In the genomic region with DNA sequence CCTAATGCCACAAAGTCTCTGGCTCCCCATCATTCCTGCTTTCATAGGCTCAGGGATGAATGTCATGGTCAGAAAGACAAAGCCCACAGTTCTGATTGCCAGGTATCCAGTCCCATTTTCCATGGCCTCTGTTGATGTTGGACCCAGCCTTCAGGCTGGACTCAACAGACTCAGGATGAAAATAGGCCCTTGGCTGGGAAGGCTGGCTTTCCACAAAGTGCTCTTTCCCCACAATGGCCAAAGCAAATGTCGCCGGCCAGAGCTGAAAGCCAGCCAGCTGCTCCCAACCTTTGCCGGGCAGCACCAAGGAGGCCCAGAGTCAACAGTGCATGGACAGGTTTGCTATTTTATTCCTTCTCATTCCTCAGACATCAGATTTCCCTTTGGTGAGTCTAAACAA, we compare ENCODE assay signal across 31 cellular contexts.
"Had no signal": no experiment of that assay in that cellular context is flagged by ENCODE, and none has a peak within 500 bp of the region (broad histone marks: within the 10 kb centered on the region; RNA-seq: fewer than 3 reads in every experiment).

No MANE protein-coding gene starts in this region.

- H3K27ac Mint-ChIP-seq: naive thymus-derived CD8-positive, alpha-beta T cell; natural killer cell treated with Interleukin-12 subunit alpha and Interleukin-12 subunit beta and Interleukin-15 and Interleukin-18, amount 100 ng/mL, for 72 hours; nephron progenitor cell; progenitor cell of endocrine pancreas; stimulated activated effector memory CD8-positive, alpha-beta T cell treated with anti-CD3 and anti-CD28 coated beads, Interleukin-12 subunit alpha, Interleukin-12 subunit beta, amount 100 ng/mL, for 72 hours; stimulated activated naive B cell treated with anti-CD40 and anti-IgM and Interleukin-4, amounts not matched to agents 10 μg/mL and 1 μg/mL and 100 μg/mL, for 72 hours; stimulated activated naive CD8-positive, alpha-beta T cell treated with anti-CD3 and anti-CD28 coated beads, Interleukin-15, Interleukin-2, amounts not matched to agents 100 ng/mL and 50 ng/mL, for 24 hours; type B pancreatic cell had no signal

- H3K79me2 ChIP-seq: parathyroid adenoma had no signal

- H3K9me3 Mint-ChIP-seq: naive thymus-derived CD8-positive, alpha-beta T cell; natural killer cell treated with Interleukin-12 subunit alpha and Interleukin-12 subunit beta and Interleukin-15 and Interleukin-18, amount 100 ng/mL, for 72 hours; stimulated activated effector memory CD8-positive, alpha-beta T cell treated with anti-CD3 and anti-CD28 coated beads, Interleukin-12 subunit alpha, Interleukin-12 subunit beta, amount 100 ng/mL, for 72 hours; stimulated activated naive B cell treated with anti-CD40 and anti-IgM and Interleukin-4, amounts not matched to agents 10 μg/mL and 1 μg/mL and 100 μg/mL, for 72 hours; stimulated activated naive CD8-positive, alpha-beta T cell treated with anti-CD3 and anti-CD28 coated beads, Interleukin-15, Interleukin-2, amounts not matched to agents 100 ng/mL and 50 ng/mL, for 24 hours; type B pancreatic cell had no signal

- H3K4me1 Mint-ChIP-seq: naive B cell; naive thymus-derived CD8-positive, alpha-beta T cell; nephron progenitor cell; stimulated activated effector memory CD8-positive, alpha-beta T cell treated with anti-CD3 and anti-CD28 coated beads, Interleukin-12 subunit alpha, Interleukin-12 subunit beta, amount 100 ng/mL, for 72 hours; stimulated activated naive B cell treated with anti-CD40 and anti-IgM and Interleukin-4, amounts not matched to agents 10 μg/mL and 1 μg/mL and 100 μg/mL, for 72 hours had no signal

- H3K27me3 Mint-ChIP-seq: naive B cell; progenitor cell of endocrine pancreas; stimulated activated naive B cell treated with anti-CD40 and anti-IgM and Interleukin-4, amounts not matched to agents 10 μg/mL and 1 μg/mL and 100 μg/mL, for 72 hours; type B pancreatic cell had no signal

- H3K4me1 ChIP-seq: parathyroid adenoma, psoas muscle, right lobe of liver, sigmoid colon, stomach, thyroid gland, transverse colon, upper lobe of right lung, uterus had no signal

- H3K9ac ChIP-seq: parathyroid adenoma had no signal

- H3K27me3 ChIP-seq: neutrophil, ovary, right lobe of liver, sigmoid colon, thyroid gland, transverse colon, upper lobe of right lung, uterus had no signal

- H3K36me3 Mint-ChIP-seq: naive B cell; naive thymus-derived CD8-positive, alpha-beta T cell; natural killer cell treated with Interleukin-12 subunit alpha and Interleukin-12 subunit beta and Interleukin-15 and Interleukin-18, amount 100 ng/mL, for 72 hours; stimulated activated effector memory CD8-positive, alpha-beta T cell treated with anti-CD3 and anti-CD28 coated beads, Interleukin-12 subunit alpha, Interleukin-12 subunit beta, amount 100 ng/mL, for 72 hours; stimulated activated naive B cell treated with anti-CD40 and anti-IgM and Interleukin-4, amounts not matched to agents 10 μg/mL and 1 μg/mL and 100 μg/mL, for 72 hours; type B pancreatic cell had no signal

- ATAC-seq: naive thymus-derived CD8-positive, alpha-beta T cell; natural killer cell treated with Interleukin-12 subunit alpha and Interleukin-12 subunit beta and Interleukin-15 and Interleukin-18, amount 100 ng/mL, for 72 hours; psoas muscle; right cardiac atrium; right lobe of liver; stimulated activated effector memory CD8-positive, alpha-beta T cell treated with anti-CD3 and anti-CD28 coated beads, Interleukin-12 subunit alpha, Interleukin-12 subunit beta, amount 100 ng/mL, for 72 hours; stimulated activated naive B cell treated with anti-CD40 and anti-IgM and Interleukin-4, amounts not matched to agents 10 μg/mL and 1 μg/mL and 100 μg/mL, for 72 hours; upper lobe of right lung had no signal

- H3K9me3 ChIP-seq: neutrophil, ovary, psoas muscle, right lobe of liver, sigmoid colon, stomach, thoracic aorta, thyroid gland, transverse colon, upper lobe of right lung, uterus had no signal

- H2AFZ ChIP-seq: parathyroid adenoma had no signal

- H3K36me3 ChIP-seq: neutrophil, ovary, right lobe of liver, sigmoid colon, stomach, thoracic aorta, thyroid gland, transverse colon, upper lobe of right lung, uterus had no signal

- H3K4me3 Mint-ChIP-seq: naive B cell; naive thymus-derived CD8-positive, alpha-beta T cell; natural killer cell treated with Interleukin-12 subunit alpha and Interleukin-12 subunit beta and Interleukin-15 and Interleukin-18, amount 100 ng/mL, for 72 hours; nephron progenitor cell; neural crest cell; stimulated activated effector memory CD8-positive, alpha-beta T cell treated with anti-CD3 and anti-CD28 coated beads, Interleukin-12 subunit alpha, Interleukin-12 subunit beta, amount 100 ng/mL, for 72 hours; stimulated activated naive B cell treated with anti-CD40 and anti-IgM and Interleukin-4, amounts not matched to agents 10 μg/mL and 1 μg/mL and 100 μg/mL, for 72 hours; stimulated activated naive CD8-positive, alpha-beta T cell treated with anti-CD3 and anti-CD28 coated beads, Interleukin-15, Interleukin-2, amounts not matched to agents 100 ng/mL and 50 ng/mL, for 24 hours; type B pancreatic cell had no signal

- DNase-seq: naive B cell; naive thymus-derived CD8-positive, alpha-beta T cell; nephron progenitor cell; nucleus accumbens; ovary; posterior cingulate gyrus; psoas muscle; right cardiac atrium; right lobe of liver; sigmoid colon; small intestine; stimulated activated CD4-positive, alpha-beta T cell treated with anti-CD3 and anti-CD28 coated beads, Interleukin-15, amount 100 ng/mL, for 24 hours; stimulated activated CD4-positive, alpha-beta T cell treated with anti-CD3 and anti-CD28 coated beads, Interleukin-2, amount 100 ng/mL, for 24 hours; stimulated activated CD4-positive, alpha-beta T cell treated with anti-CD3 and anti-CD28 coated beads, Interleukin-2, amount 100 ng/mL, for 48 hours; stimulated activated CD4-positive, alpha-beta T cell treated with anti-CD3 and anti-CD28 coated beads, Interleukin-4, amount 100 ng/mL, for 24 hours; stimulated activated naive B cell treated with anti-CD40 and anti-IgM and Interleukin-4, amounts not matched to agents 10 μg/mL and 1 μg/mL and 100 μg/mL, for 72 hours; stimulated activated naive CD4-positive, alpha-beta T cell treated with Interleukin-2 at 50 U/mL for 16 hours; stomach; thyroid gland; transverse colon; upper lobe of right lung; uterus had no signal

- H3K27ac ChIP-seq: neutrophil, ovary, parathyroid adenoma, psoas muscle, right lobe of liver, sigmoid colon, stomach, thyroid gland, transverse colon, upper lobe of right lung, uterus had no signal

- H3K4me3 ChIP-seq: ovary, psoas muscle, right lobe of liver, sigmoid colon, stomach, thoracic aorta, thyroid gland, transverse colon, upper lobe of right lung, uterus had no signal
